8 cellular contexts compared by ENCODE assay signal in genomic region chr10:80202530-80202929, GRCh38. TPM values are rescaled to one million over a fixed set of nuclear protein-coding genes. Genes with fewer than 3 reads are reported as not detected.
DNase-seq lines count a peak whose midpoint lies in the region; ATAC-seq and TF ChIP-seq lines count a peak whose summit lies in the region.
"Not testable (repeated sequence)": the region's sequence is repeated elsewhere in the genome, so short reads cannot be mapped to it uniquely, and the experiment has no call there.

No MANE protein-coding gene starts in this region.

- TF ChIP-seq POLR2A in gastrocnemius medialis (IDR thresholded peaks at IDR 0.05), result not testable (repeated sequence)

- intact Hi-C loops in Calu3 (cut with micrococcal nuclease; ENCODE audit: unreplicated experiment); MCF 10A (cut with micrococcal nuclease); gastrocnemius medialis (cut with DNase I; ENCODE audit: low total_unique reads): not testable (repeated sequence)
- intact Hi-C loops in upper lobe of right lung (cut with DNase I), result loop anchor here (10.0 kb wide), 1 partner anchor 48 kb away; no protein-coding TSS in a partner anchor

- H3K4me1 ChIP-seq in fibroblast of lung (ENCODE audit: control insufficient read depth, extremely low read depth, insufficient read depth, low read length), result peaks cover 27% of the 10 kb centered on the region
- H3K4me1 ChIP-seq in mucosa of rectum (ENCODE audit: control insufficient read depth in 2 of 2, insufficient read depth in 2 of 2, low read length in 2 of 2), result peaks cover 67 to 82% of the 10 kb centered on the region in 2 donors
- peaks cover 72 to 82% of the 10 kb centered on the region in 2 donors for H3K4me1 ChIP-seq in gastrocnemius medialis
- H3K4me1 ChIP-seq in upper lobe of right lung, result peaks cover 80% of the 10 kb centered on the region

- peaks cover 69% of the 10 kb centered on the region for H3K4me1 Mint-ChIP-seq in Calu3 (ENCODE audit: low read depth, unreplicated experiment)
- H3K4me1 Mint-ChIP-seq in activated T-helper 17 cell treated with anti-CD3 and anti-CD28 coated beads, Interleukin-2, amount 50 U/mL, for 72 hours, result peaks cover 36% of the 10 kb centered on the region
- peaks cover 46% of the 10 kb centered on the region for H3K4me1 Mint-ChIP-seq in MCF 10A (ENCODE audit: insufficient read depth, unreplicated experiment)

- H3K4me2 ChIP-seq in fibroblast of lung (ENCODE audit: extremely low read depth, insufficient read depth, low read length), result peak overlapping the region; percentile 86

- peaks cover 88% of the 10 kb centered on the region for H3K79me2 ChIP-seq in fibroblast of lung (ENCODE audit: control insufficient read depth, insufficient read depth, low read length)

- in situ Hi-C loops in gastrocnemius medialis (cut with MboI; ENCODE audit: low sequenced_read_pairs in 4 of 4), result loop anchor here in 3 of 4 donors (5.0 to 25.0 kb wide), 4 partner anchors 40 to 140 kb away; no protein-coding TSS in a partner anchor

- not testable (repeated sequence) for TF ChIP-seq CTCF in Calu3 (IDR thresholded peaks at IDR 0.05; ENCODE audit: unreplicated experiment); RWPE1 (conservative IDR thresholded peaks at IDR 0.05; ENCODE audit: low read depth); MCF 10A (IDR thresholded peaks at IDR 0.05; ENCODE audit: unreplicated experiment); fibroblast of lung (conservative IDR thresholded peaks at IDR 0.05 in 1 of 2, IDR thresholded peaks at IDR 0.05 in 1 of 2; ENCODE audit: low read depth in 1 of 2, low read length in 2 of 2); gastrocnemius medialis (IDR thresholded peaks at IDR 0.05 in 4 of 5, conservative IDR thresholded peaks at IDR 0.05 in 1 of 5); upper lobe of right lung (IDR thresholded peaks at IDR 0.05)

- H3K27ac ChIP-seq in RWPE1 (peak overlapping the region; percentile 93; the same call in 1 of the 2 replicates), fibroblast of lung (ENCODE audit: insufficient read depth, low read length) (peak overlapping the region; percentile 95), mucosa of rectum (ENCODE audit: low read depth in 2 of 2, low read length in 2 of 2) (peak overlapping the region; percentile 96 to 98), gastrocnemius medialis (peak overlapping the region; percentile 95 to 100 (median 98)), upper lobe of right lung (peak overlapping the region; percentile 96)

- not testable (repeated sequence) for H3K27me3 Mint-ChIP-seq in Calu3 (ENCODE audit: unreplicated experiment); activated T-helper 17 cell treated with anti-CD3 and anti-CD28 coated beads, Interleukin-2, amount 50 U/mL, for 72 hours; MCF 10A (ENCODE audit: insufficient read depth, unreplicated experiment)

- DNase-seq in Calu3; RWPE1 (ENCODE audit: low spot score); MCF 10A (ENCODE audit: unreplicated experiment); gastrocnemius medialis; upper lobe of right lung: not testable (repeated sequence)
- DNase-seq in fibroblast of lung (ENCODE audit: low read depth in 2 of 2), result peak in 1 of 2 donors; percentile 39

- not testable (repeated sequence) for H2AFZ ChIP-seq in fibroblast of lung (ENCODE audit: low read length)

- CTCF ChIA-PET in Calu3 (lab: Charles Lee), result not testable (repeated sequence)
- CTCF ChIA-PET in RWPE1 (lab: Yijun Ruan, JAX) (interaction anchor here (1.0 kb wide), 1 partner anchor 20 kb away, joined by 3 read pairs; no protein-coding TSS in a partner anchor), MCF 10A (lab: Yijun Ruan, JAX) (interaction anchor here (1.4 to 2.5 kb wide), 3 partner anchors 16 to 45 kb away, joined by 4 to 6 read pairs (median 5); no protein-coding TSS in a partner anchor)

- not testable (repeated sequence) for H3K27me3 ChIP-seq in fibroblast of lung (ENCODE audit: control insufficient read depth, insufficient read depth, low read length); mucosa of rectum (ENCODE audit: control insufficient read depth in 2 of 2, insufficient read depth in 2 of 2, low read length in 2 of 2); gastrocnemius medialis; upper lobe of right lung

- H4K20me1 ChIP-seq in fibroblast of lung (ENCODE audit: control insufficient read depth, extremely low read depth, insufficient read depth, low read length), result not testable (repeated sequence)

- not testable (repeated sequence) for ATAC-seq in activated T-helper 17 cell treated with anti-CD3 and anti-CD28 coated beads, Interleukin-2, amount 50 U/mL, for 72 hours (replicated peaks); gastrocnemius medialis; upper lobe of right lung

- H3K4me3 Mint-ChIP-seq in Calu3 (ENCODE audit: low read depth, unreplicated experiment) (peak overlapping the region; percentile 86), MCF 10A (ENCODE audit: unreplicated experiment) (peak overlapping the region; percentile 77)
- H3K4me3 Mint-ChIP-seq in activated T-helper 17 cell treated with anti-CD3 and anti-CD28 coated beads, Interleukin-2, amount 50 U/mL, for 72 hours, result peak overlapping the region; percentile 85

- H3K36me3 Mint-ChIP-seq in Calu3 (ENCODE audit: insufficient read depth, unreplicated experiment), result peaks cover 96% of the 10 kb centered on the region
- peaks cover 49% of the 10 kb centered on the region for H3K36me3 Mint-ChIP-seq in activated T-helper 17 cell treated with anti-CD3 and anti-CD28 coated beads, Interleukin-2, amount 50 U/mL, for 72 hours (ENCODE audit: low read depth)
- not testable (repeated sequence) for H3K36me3 Mint-ChIP-seq in MCF 10A (ENCODE audit: insufficient read depth, unreplicated experiment)

- H3K27ac Mint-ChIP-seq in Calu3 (ENCODE audit: unreplicated experiment) (peak overlapping the region; percentile 94), MCF 10A (ENCODE audit: low read depth, unreplicated experiment) (peak overlapping the region; percentile 57)
- peak overlapping the region; percentile 88 for H3K27ac Mint-ChIP-seq in activated T-helper 17 cell treated with anti-CD3 and anti-CD28 coated beads, Interleukin-2, amount 50 U/mL, for 72 hours

- not testable (repeated sequence) for H3K9me3 ChIP-seq in fibroblast of lung (ENCODE audit: control insufficient read depth, insufficient read depth, low read depth, low read length); mucosa of rectum (ENCODE audit: control insufficient read depth in 2 of 2, low read length in 2 of 2); gastrocnemius medialis; upper lobe of right lung

- not testable (repeated sequence) for H3K36me3 ChIP-seq in fibroblast of lung (ENCODE audit: control insufficient read depth, insufficient read depth, low read length); mucosa of rectum (ENCODE audit: control insufficient read depth in 2 of 2, insufficient read depth in 2 of 2, low read length in 2 of 2); gastrocnemius medialis; upper lobe of right lung

- peak overlapping the region; percentile 14 to 96 (median 68) for H3K4me3 ChIP-seq in fibroblast of lung (replicated peaks in 1 of 4; ENCODE audit: control extremely low read depth in 1 of 4, insufficient read depth in 1 of 4, low read depth in 3 of 4, low read length in 4 of 4)
- H3K4me3 ChIP-seq in mucosa of rectum (ENCODE audit: low read length in 2 of 2), result peak overlapping the region in 1 of 2 donors; percentile 53
- not testable (repeated sequence) for H3K4me3 ChIP-seq in gastrocnemius medialis
- H3K4me3 ChIP-seq in upper lobe of right lung, result peak overlapping the region; percentile 2

- H3K9me3 Mint-ChIP-seq in Calu3 (ENCODE audit: low read depth, unreplicated experiment); activated T-helper 17 cell treated with anti-CD3 and anti-CD28 coated beads, Interleukin-2, amount 50 U/mL, for 72 hours; MCF 10A (ENCODE audit: unreplicated experiment): not testable (repeated sequence)

- POLR2A ChIA-PET in RWPE1 (lab: Yijun Ruan, JAX; ENCODE audit: low non-redundant PET), result not testable (repeated sequence)
- POLR2A ChIA-PET in MCF 10A (lab: Yijun Ruan, JAX), result interaction anchor here (2.3 to 3.4 kb wide), 2 partner anchors 11 to 45 kb away, joined by 16 to 31 read pairs; no protein-coding TSS in a partner anchor

- H3K9ac ChIP-seq in fibroblast of lung (ENCODE audit: insufficient read depth, low read length) (peak overlapping the region; percentile 13), mucosa of rectum (ENCODE audit: low read depth in 1 of 2, low read length in 2 of 2) (peak overlapping the region in 1 of 2 donors; percentile 47)

- BruUV-seq in Calu3 (replicated peaks; lab: Mats Ljungman, UMichigan); MCF 10A (replicated peaks; lab: Mats Ljungman, UMichigan): not testable (repeated sequence)

RNA-seq across cellular contexts. Expression of gene ANXA11, which starts 2.8 kb away (rescaled TPM):
- total RNA-seq in Calu3 (2022) (835 and 846 TPM in 2 replicates), MCF 10A (2022) (68.5 and 93.8 TPM in 2 replicates), fibroblast of lung (83.7 and 124 TPM in 2 replicates), gastrocnemius medialis (100 to 1,000 TPM; 142 to 202 (median 173) TPM), upper lobe of right lung (287 TPM)
- 100 to 1,000 TPM; 184 to 275 TPM for total RNA-seq in activated T-helper 17 cell treated with anti-CD3 and anti-CD28 coated beads, Interleukin-2, amount 50 U/mL, for 72 hours
- polyA plus RNA-seq in fibroblast of lung, result 206 and 308 TPM in 2 replicates
- polyA plus RNA-seq in fibroblast of lung (2012), result 724 and 1,112 TPM in 2 replicates
- 182 and 357 TPM in 2 replicates for polyA minus RNA-seq in fibroblast of lung (ENCODE audit: low replicate concordance)
